Comparison of ENCODE assay signal across 32 cellular contexts in genomic region chr5:160219411-160219810, GRCh38. TPM values are rescaled to one million over a fixed set of nuclear protein-coding genes. Genes with fewer than 3 reads are reported as not detected.
"Had no signal": no experiment of that assay in that cellular context is flagged by ENCODE, and none has a peak within 500 bp of the region (broad histone marks: within the 10 kb centered on the region; RNA-seq: fewer than 3 reads in every experiment).

No MANE protein-coding gene starts in this region.

- DNase-seq: colonic mucosa; cortex of kidney; effector CD8-positive, alpha-beta T cell; effector memory CD8-positive, alpha-beta T cell; endodermal cell; erythroblast; esophagus squamous epithelium; foreskin fibroblast; foreskin melanocyte; gastrocnemius medialis; glutamatergic neuron; head of caudate nucleus; heart right ventricle; hypothalamus; immature natural killer cell; islet precursor cell; kidney; kidney glomerular epithelial cell; left lung; left ventricle myocardium superior; lower lobe of right lung; mesenchymal stem cell; mucosa of descending colon; naive B cell had no signal

- ATAC-seq: effector memory CD8-positive, alpha-beta T cell; esophagus mucosa; gastrocnemius medialis; heart right ventricle; left lung; left ventricle myocardium superior; lower lobe of right lung; mucosa of descending colon had no signal

- H3K4me1 Mint-ChIP-seq: endodermal cell, immature natural killer cell, mesothelial cell of epicardium had no signal

- H3K4me3 Mint-ChIP-seq: dendritic cell treated with granulocyte-macrophage colony-stimulating factor and Interleukin-4, amounts not matched to agents 40 ng/mL and 50 ng/mL, for 4 days; effector memory CD8-positive, alpha-beta T cell; endodermal cell; immature natural killer cell; mesothelial cell of epicardium had no signal

- H3K4me1 ChIP-seq: colonic mucosa, esophagus squamous epithelium, gastrocnemius medialis, heart right ventricle, left lung, lower lobe of right lung had no signal

- H3K27ac ChIP-seq: colonic mucosa, epithelial cell of prostate, esophagus squamous epithelium, gastrocnemius medialis, heart right ventricle, left lung, lower lobe of right lung had no signal

- H3K36me3 ChIP-seq: colonic mucosa, esophagus squamous epithelium, gastrocnemius medialis, heart right ventricle, left lung, lower lobe of right lung had no signal

- H3K9me3 ChIP-seq: colonic mucosa, esophagus squamous epithelium, gastrocnemius medialis, heart right ventricle, left lung, lower lobe of right lung, mucosa of descending colon had no signal

- H3K9me3 Mint-ChIP-seq: effector memory CD8-positive, alpha-beta T cell; endodermal cell; immature natural killer cell; mesothelial cell of epicardium; naive B cell had no signal

- H3K4me3 ChIP-seq: colonic mucosa, esophagus squamous epithelium, gastrocnemius medialis, heart right ventricle, left lung, lower lobe of right lung, mucosa of descending colon had no signal

- H3K36me3 Mint-ChIP-seq: mesothelial cell of epicardium, naive B cell had no signal

- H3K27ac Mint-ChIP-seq: dendritic cell treated with granulocyte-macrophage colony-stimulating factor and Interleukin-4, amounts not matched to agents 40 ng/mL and 50 ng/mL, for 4 days; effector memory CD8-positive, alpha-beta T cell; endodermal cell; immature natural killer cell; mesothelial cell of epicardium; naive B cell had no signal

- H3K27me3 ChIP-seq: colonic mucosa, esophagus squamous epithelium, gastrocnemius medialis, heart right ventricle, left lung had no signal

RNA-seq across cellular contexts. Expression of gene FABP6, which starts 9.9 kb away (rescaled TPM):
- total RNA-seq: colonic mucosa, dermis microvascular lymphatic vessel endothelial cell, gastrocnemius medialis, kidney, lung microvascular endothelial cell, mesenteric fat pad, mesothelial cell of epicardium, mucosa of descending colon, myocyte had no signal
- polyA plus RNA-seq: immature natural killer cell had no signal
